In the genomic region with DNA sequence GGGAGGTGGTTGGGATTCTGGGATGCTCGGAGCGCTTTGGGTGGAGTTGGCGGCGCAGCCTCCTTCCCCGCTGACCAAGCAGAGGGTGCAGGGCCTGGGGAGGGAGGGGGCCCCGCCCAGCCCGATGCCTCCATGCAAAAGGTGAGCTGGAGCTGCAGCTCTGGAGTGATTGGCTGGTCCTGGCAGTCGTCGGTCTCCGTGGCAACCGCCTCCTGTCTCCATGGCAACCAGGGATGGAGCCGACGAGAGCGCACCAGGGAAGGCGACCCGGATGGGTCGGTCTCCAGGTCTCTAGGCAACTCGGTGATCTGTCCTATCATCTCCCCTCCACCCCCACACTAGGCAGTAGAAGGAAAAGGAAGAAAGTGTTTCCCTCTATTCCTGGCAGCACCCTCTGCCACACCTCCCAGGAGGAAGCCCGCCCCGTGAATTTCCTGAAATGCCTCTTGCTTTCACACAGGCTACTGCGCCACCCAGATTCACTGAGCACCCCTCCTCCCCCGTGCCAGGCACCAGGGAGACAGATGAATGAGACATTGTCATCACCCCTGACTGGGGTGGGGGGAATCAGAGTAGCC, we compare ENCODE assay signal across 8 cellular contexts. TPM values are rescaled to one million over a fixed set of nuclear protein-coding genes. Genes with fewer than 3 reads are reported as not detected.
DNase-seq lines count a peak whose midpoint lies in the region; ATAC-seq and TF ChIP-seq lines count a peak whose summit lies in the region.

No MANE protein-coding gene starts in this region.

- H3K9ac ChIP-seq in colonic mucosa (ENCODE audit: low read depth in 2 of 2, low read length in 2 of 2) = no peak overlapping the region

- no peak overlapping the region for H3K27ac ChIP-seq in colonic mucosa

- intact Hi-C loops in colonic mucosa (cut with DNase I) = no loop called here

- H3K27me3 ChIP-seq in colonic mucosa (peaks cover 11% of the 10 kb centered on the region), kidney epithelial cell (ENCODE audit: control insufficient read depth, insufficient read depth, low read length) (peaks cover 2% of the 10 kb centered on the region)

- peak overlapping the region; percentile 40 for H3K4me3 ChIP-seq in colonic mucosa
- peak overlapping the region; percentile 63 for H3K4me3 ChIP-seq in kidney epithelial cell (ENCODE audit: low read depth, low read length)

- no peaks in the 10 kb centered on the region for H3K36me3 ChIP-seq in colonic mucosa
- no peaks in the 10 kb centered on the region for H3K36me3 ChIP-seq in kidney epithelial cell (ENCODE audit: control insufficient read depth, insufficient read depth, low read length)

- ATAC-seq in HG03039 (IDR thresholded peaks at IDR 0.05; ENCODE audit: unreplicated experiment) (no peak), GM18520 (IDR thresholded peaks at IDR 0.05; ENCODE audit: unreplicated experiment) (no peak)

- DNase-seq in DMS53 treated with DMSO at 0.1 percent for 48 hours (lab: John Stamatoyannopoulos, UW; ENCODE audit: unreplicated experiment) (peak; percentile 39), NCI-H1930 (lab: John Stamatoyannopoulos, UW) (peak; percentile 95 to 96), colonic mucosa (peak; percentile 54), kidney epithelial cell (ENCODE audit: low read depth) (no peak)
- peak; percentile 35 to 45 for DNase-seq in activated CD4-positive, alpha-beta T cell treated with anti-CD3 and anti-CD28 coated beads, Interleukin-2, amount 50 U/mL, for 4 hours
- DNase-seq in stimulated activated CD4-positive, alpha-beta T cell treated with anti-CD3 and anti-CD28 coated beads, Interleukin-12 subunit alpha, Interleukin-12 subunit beta, amount 100 ng/mL, for 48 hours (ENCODE audit: low read depth in 2 of 3, low spot score in 1 of 3) = peak; percentile 54 to 64 (median 62)

- TF ChIP-seq CTCF in colonic mucosa (IDR thresholded peaks at IDR 0.05) = no peak
- TF ChIP-seq CTCF in kidney epithelial cell (IDR thresholded peaks at IDR 0.05; ENCODE audit: insufficient read depth, low read length, poor library complexity, severe bottlenecking) = no peak

- no peaks in the 10 kb centered on the region for H3K9me3 ChIP-seq in colonic mucosa

- no peaks in the 10 kb centered on the region for H3K4me1 ChIP-seq in colonic mucosa

RNA-seq across cellular contexts. Expression of gene NACAD, which starts 0.6 kb away (rescaled TPM):
- total RNA-seq in colonic mucosa = 1 to 10 TPM; 1.0 to 3.3 TPM
- 4.9 and 6.9 TPM in 2 replicates for total RNA-seq in kidney epithelial cell

RNA-seq across cellular contexts. Expression of gene TBRG4, which starts 22.1 kb away (rescaled TPM):
- total RNA-seq in colonic mucosa = 100 to 1,000 TPM in 1 of 2 donors, 10 to 100 TPM in 1; 91.0 to 147 TPM
- total RNA-seq in kidney epithelial cell = 71.7 and 84.3 TPM in 2 replicates
